ENCODE assay signal across 22 cellular contexts in the genomic region with DNA sequence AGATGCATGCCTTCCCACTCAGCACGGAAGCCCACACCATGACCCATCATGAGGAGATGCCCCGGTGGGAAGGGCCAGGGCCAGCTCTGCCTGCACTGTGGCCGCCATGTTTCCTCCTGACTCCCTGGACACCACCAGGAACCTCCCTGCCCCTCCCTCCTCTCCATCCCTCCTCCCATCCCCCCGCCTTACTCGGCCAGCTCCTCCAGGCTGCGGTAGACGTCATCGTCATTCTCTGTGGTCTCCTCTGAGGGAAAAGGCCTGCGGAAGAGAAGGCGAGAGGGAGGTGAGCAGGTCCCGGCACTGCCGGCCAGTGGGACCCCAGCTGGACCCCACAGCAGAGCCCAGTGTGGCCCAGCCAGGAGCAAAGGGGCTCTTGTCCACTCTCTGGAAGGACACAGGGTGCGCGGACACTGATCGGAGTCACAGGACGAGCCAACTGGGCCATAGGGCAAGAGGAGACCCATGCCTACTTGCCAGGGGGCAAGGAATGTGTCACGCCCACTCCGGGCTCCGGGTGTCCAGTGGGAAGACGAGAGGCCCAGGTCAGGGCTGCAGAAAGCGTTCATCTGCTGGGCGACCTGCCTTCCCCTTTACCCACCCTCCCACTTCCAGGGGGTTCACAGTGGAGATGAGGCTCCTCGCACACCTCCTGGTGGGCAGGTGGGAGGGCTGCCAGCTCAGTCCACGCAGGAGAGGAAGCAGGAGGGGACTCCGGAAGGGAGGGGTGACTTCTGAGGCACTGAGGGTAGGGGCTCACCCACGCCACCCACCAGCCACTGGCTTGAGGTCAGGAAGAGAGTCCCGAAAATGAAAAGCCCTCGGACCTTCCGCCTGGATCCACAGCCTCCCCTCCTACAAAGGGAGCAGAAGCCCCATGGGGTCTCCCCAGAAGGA.
"Had no signal": no experiment of that assay in that cellular context is flagged by ENCODE, and none has a peak within 500 bp of the region (broad histone marks: within the 10 kb centered on the region; RNA-seq: fewer than 3 reads in every experiment).

No MANE protein-coding gene starts in this region.

- H3K36me3 ChIP-seq: neutrophil, tibial artery, upper lobe of right lung, vagina had no signal

- FAIRE-seq: endothelial cell of umbilical vein had no signal

- H3K4me3 Mint-ChIP-seq: endodermal cell; naive B cell; nephron; stimulated activated memory B cell treated with anti-CD40 and anti-IgM and Interleukin-4, amounts not matched to agents 10 μg/mL and 1 μg/mL and 100 μg/mL, for 72 hours; stimulated activated naive CD8-positive, alpha-beta T cell treated with anti-CD3 and anti-CD28 coated beads, Interleukin-15, Interleukin-2, amounts not matched to agents 100 ng/mL and 50 ng/mL, for 24 hours had no signal

- H3K4me3 ChIP-seq: hepatocyte, psoas muscle, spleen, tibial artery, upper lobe of right lung, vagina had no signal

- ATAC-seq: psoas muscle; sciatic nerve; stimulated activated memory B cell treated with anti-CD40 and anti-IgM and Interleukin-4, amounts not matched to agents 10 μg/mL and 1 μg/mL and 100 μg/mL, for 72 hours; upper lobe of right lung had no signal

- H3K4me1 ChIP-seq: foreskin keratinocyte, psoas muscle, tibial artery, upper lobe of right lung had no signal

- H3K27ac Mint-ChIP-seq: endodermal cell; stimulated activated naive CD8-positive, alpha-beta T cell treated with anti-CD3 and anti-CD28 coated beads, Interleukin-15, Interleukin-2, amounts not matched to agents 100 ng/mL and 50 ng/mL, for 24 hours had no signal

- H3K27me3 Mint-ChIP-seq: naive B cell; stimulated activated memory B cell treated with anti-CD40 and anti-IgM and Interleukin-4, amounts not matched to agents 10 μg/mL and 1 μg/mL and 100 μg/mL, for 72 hours; stimulated activated naive CD8-positive, alpha-beta T cell treated with anti-CD3 and anti-CD28 coated beads, Interleukin-15, Interleukin-2, amounts not matched to agents 100 ng/mL and 50 ng/mL, for 24 hours had no signal

- H3K9me3 Mint-ChIP-seq: endodermal cell; naive B cell; nephron; stimulated activated naive CD8-positive, alpha-beta T cell treated with anti-CD3 and anti-CD28 coated beads, Interleukin-15, Interleukin-2, amounts not matched to agents 100 ng/mL and 50 ng/mL, for 24 hours had no signal

- H3K9me3 ChIP-seq: neutrophil, psoas muscle, spleen, tibial artery, upper lobe of right lung, vagina had no signal

- DNase-seq: effector CD4-positive, alpha-beta T cell; endodermal cell; erythroblast; head of caudate nucleus; naive B cell; psoas muscle; retina; spleen; stimulated activated CD4-positive, alpha-beta T cell treated with anti-CD3 and anti-CD28 coated beads, Interleukin-15, amount 100 ng/mL, for 24 hours; stimulated activated CD4-positive, alpha-beta T cell treated with anti-CD3 and anti-CD28 coated beads, Interleukin-1b, Interleukin-23, amount 100 ng/mL, for 48 hours; stimulated activated CD4-positive, alpha-beta T cell treated with anti-CD3 and anti-CD28 coated beads, Interleukin-4, amount 100 ng/mL, for 24 hours; tibial artery; upper lobe of right lung had no signal

- H3K4me2 ChIP-seq: hepatocyte had no signal

- H2AFZ ChIP-seq: hepatocyte had no signal

- H3K27ac ChIP-seq: foreskin keratinocyte, hepatocyte, neutrophil, psoas muscle, tibial artery, upper lobe of right lung, vagina had no signal

- H3K27me3 ChIP-seq: foreskin keratinocyte, hepatocyte, neutrophil, spleen, tibial artery, upper lobe of right lung, vagina had no signal
